Comparison of ENCODE assay signal across 18 cellular contexts in the genomic region with DNA sequence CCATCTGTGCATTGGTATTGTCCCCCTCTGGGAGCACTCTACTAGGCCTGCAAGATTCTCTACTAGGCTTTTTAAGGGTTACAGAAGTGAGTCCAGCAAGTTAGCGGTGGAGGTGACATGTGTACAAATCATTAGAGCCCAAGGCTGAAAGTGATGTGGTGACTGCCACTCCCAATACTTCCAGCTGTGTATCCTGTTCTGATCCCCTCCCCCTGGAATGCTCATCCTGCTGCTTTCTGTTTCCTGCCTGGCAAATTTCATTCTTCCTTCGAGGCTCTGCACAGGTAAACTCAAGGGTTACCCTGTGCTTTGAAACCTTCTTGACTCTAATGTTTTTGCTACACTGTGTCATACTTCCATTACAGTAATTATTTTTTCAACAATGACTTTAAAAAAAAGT.
DNase-seq lines count a peak whose midpoint lies in the region; ATAC-seq, FAIRE-seq and TF ChIP-seq lines count a peak whose summit lies in the region.
"Had no signal": no experiment of that assay in that cellular context is flagged by ENCODE, and none has a peak within 500 bp of the region (broad histone marks: within the 10 kb centered on the region; RNA-seq: fewer than 3 reads in every experiment).

No MANE protein-coding gene starts in this region.

- H3K79me1 ChIP-seq in H1 (ENCODE audit: low read depth, low read length) = no peaks in the 10 kb centered on the region

- peaks cover 18% of the 10 kb centered on the region for H3K4me1 Mint-ChIP-seq in GM23338

- no peak overlapping the region for H4K8ac ChIP-seq in H1 (ENCODE audit: extremely low read depth, insufficient read depth, low read length)

- H3K9me2 ChIP-seq in GM23338 (ENCODE audit: insufficient read depth) = no peaks in the 10 kb centered on the region
- H3K9me2 ChIP-seq in OCI-LY7 (ENCODE audit: insufficient read depth, low read length) = no peaks in the 10 kb centered on the region; the same call in 1 of the 2 replicates
- no peaks in the 10 kb centered on the region for H3K9me2 ChIP-seq in Karpas-422 (replicated peaks; ENCODE audit: insufficient read depth, low read length)

- H3K23ac ChIP-seq in H1 (ENCODE audit: insufficient read length) = no peak overlapping the region

- H3K4me3 ChIP-seq in GM23338 (peak overlapping the region; percentile 11; the same call in 1 of the 2 replicates), H1 (ENCODE audit: extremely low read depth in 1 of 4, insufficient read depth in 2 of 4, low read depth in 3 of 4, low read length in 4 of 4) (no peak overlapping the region), OCI-LY7 (ENCODE audit: low read depth, low read length, poor library complexity, severe bottlenecking) (no peak overlapping the region), Karpas-422 (ENCODE audit: low read length) (no peak overlapping the region)

- CTCF ChIA-PET in H1 (lab: Charles Lee; ENCODE audit: partially characterized antibody) (interaction anchor here (1.1 to 1.9 kb wide), 2 partner anchors 9 to 19 kb away, joined by 4 read pairs; no protein-coding TSS in a partner anchor), OCI-LY7 (lab: Charles Lee; ENCODE audit: unreplicated experiment) (no interaction called here)

- H3F3A ChIP-seq in GM23338 (replicated peaks; ENCODE audit: low read depth) = no peaks in the 10 kb centered on the region

- H2AK5ac ChIP-seq in H1 (ENCODE audit: low read depth, low read length) = no peak overlapping the region

- H3K4me1 ChIP-seq in GM23338 (ENCODE audit: insufficient read depth) (peaks cover 18% of the 10 kb centered on the region), H1 (replicated peaks in 1 of 4; ENCODE audit: control insufficient read depth in 3 of 4, insufficient read depth in 4 of 4, low read length in 3 of 4) (peaks cover 2 to 6% (median 4%) of the 10 kb centered on the region in 4 experiments; a peak in 3 of 7 replicates), OCI-LY7 (ENCODE audit: insufficient read depth, low read length, poor library complexity, severe bottlenecking) (no peaks in the 10 kb centered on the region), Karpas-422 (ENCODE audit: low read length) (no peaks in the 10 kb centered on the region)

- H3K4me2 ChIP-seq in GM23338 = peak overlapping the region; percentile 40
- peak overlapping the region; percentile 38 to 41 for H3K4me2 ChIP-seq in H1 (ENCODE audit: insufficient read depth in 1 of 2, low read depth in 2 of 2, low read length in 2 of 2)
- H3K4me2 ChIP-seq in OCI-LY7 (ENCODE audit: low read length) = no peak overlapping the region
- H3K4me2 ChIP-seq in Karpas-422 (ENCODE audit: low read depth, low read length, poor library complexity, severe bottlenecking) = no peak overlapping the region
- H3K4me2 ChIP-seq: KMS-11 had no signal

- no peak overlapping the region for H3K56ac ChIP-seq in H1 (replicated peaks; ENCODE audit: insufficient read length, low read depth, low read length)

- 79% methylated on average over 2 of the region's 2 CpGs; no CpG with 5 or more reads in 1 of the 2 experiments for WGBS in H1 (ENCODE audit: extremely low coverage in 1 of 2, insufficient coverage in 1 of 2, insufficient read length in 1 of 2, insufficient replicate concordance in 2 of 2, low coverage in 1 of 2, low lambda C conversion rate in 2 of 2, missing lambda C conversion rate in 1 of 2), 2 experiments

- no peak overlapping the region for H3K18ac ChIP-seq in H1 (ENCODE audit: extremely low read depth, low read length)

- H2BK15ac ChIP-seq in H1 (ENCODE audit: low read length) = no peak overlapping the region

- H3K23me2 ChIP-seq in H1 (ENCODE audit: low read depth, low read length) = no peaks in the 10 kb centered on the region

- H3K9me3 ChIP-seq in H1 (ENCODE audit: insufficient read depth in 2 of 2, low read depth in 1 of 2, low read length in 1 of 2) (no peaks in the 10 kb centered on the region), OCI-LY7 (ENCODE audit: low read length) (no peaks in the 10 kb centered on the region), Karpas-422 (ENCODE audit: low read length) (no peaks in the 10 kb centered on the region)

- H4K20me1 ChIP-seq in GM23338 (replicated peaks; ENCODE audit: insufficient read depth) (no peaks in the 10 kb centered on the region), H1 (replicated peaks in 1 of 2; ENCODE audit: control insufficient read depth in 1 of 2, insufficient read depth in 2 of 2, low read length in 2 of 2) (no peaks in the 10 kb centered on the region), OCI-LY7 (ENCODE audit: insufficient read depth, low read length) (no peaks in the 10 kb centered on the region), Karpas-422 (ENCODE audit: insufficient read depth, low read depth, low read length) (no peaks in the 10 kb centered on the region)

- intact Hi-C loops in OCI-LY7 (cut with micrococcal nuclease; ENCODE audit: unreplicated experiment) = no loop called here

- H3K36me3 Mint-ChIP-seq in GM23338 (ENCODE audit: low read depth) = no peaks in the 10 kb centered on the region
- H3K36me3 Mint-ChIP-seq: CD8-positive, alpha-beta T cell had no signal

- no peaks in the 10 kb centered on the region for H3K27me3 ChIP-seq in GM23338 (ENCODE audit: insufficient read depth)
- no peaks in the 10 kb centered on the region for H3K27me3 ChIP-seq in H1 (replicated peaks in 1 of 4; ENCODE audit: control insufficient read depth in 3 of 4, extremely low read depth in 1 of 4, insufficient read depth in 3 of 4, low read length in 3 of 4)
- no peaks in the 10 kb centered on the region for H3K27me3 ChIP-seq in Karpas-422 (ENCODE audit: low read length)

- BruUV-seq in OCI-LY7 (replicated peaks; lab: Mats Ljungman, UMichigan) = no TSS peak

- 0 out of 2 replicates have a peak overlapping the region, but pooled peaks have one; percentile 28 for H2AFZ ChIP-seq in GM23338
- peak overlapping the region; percentile 50; the same call in 1 of the 2 replicates for H2AFZ ChIP-seq in H1 (ENCODE audit: low read length)
- H2AFZ ChIP-seq in OCI-LY7 (ENCODE audit: low read length) = no peak overlapping the region
- H2AFZ ChIP-seq in Karpas-422 (ENCODE audit: low read length) = no peak overlapping the region

- POLR2A ChIA-PET in H1 (lab: Charles Lee; ENCODE audit: partially characterized antibody) (no interaction called here), OCI-LY7 (lab: Charles Lee) (interaction anchor here (0.5 to 0.6 kb wide), 2 partner anchors 54 to 99 kb away, joined by 3 read pairs; no protein-coding TSS in a partner anchor)

- H2BK20ac ChIP-seq in H1 (ENCODE audit: low read length) = no peak overlapping the region

- H3K14ac ChIP-seq in H1 (ENCODE audit: insufficient read length) = no peak overlapping the region

- no peak for TF ChIP-seq EP300 in H1 (IDR thresholded peaks at IDR 0.05; ENCODE audit: borderline replicate concordance in 1 of 2, low read depth in 2 of 2, low read length in 2 of 2)

- H4K5ac ChIP-seq in H1 (ENCODE audit: insufficient read length, low read depth, low read length) = no peak overlapping the region

- H3K27ac ChIP-seq in GM23338 (ENCODE audit: low read depth) (no peak overlapping the region), H1 (ENCODE audit: low read depth, low read length) (no peak overlapping the region), OCI-LY7 (ENCODE audit: low read depth, low read length, poor library complexity, severe bottlenecking) (no peak overlapping the region), Karpas-422 (ENCODE audit: low read length) (no peak overlapping the region)
- H3K27ac ChIP-seq: KMS-11 had no signal

- H3K4ac ChIP-seq in H1 (replicated peaks; ENCODE audit: insufficient read length, low read depth, low read length) = no peak overlapping the region

- no peak for TF ChIP-seq RAD21 in H1 (IDR thresholded peaks at IDR 0.05 in 1 of 2, conservative IDR thresholded peaks at IDR 0.05 in 1 of 2; ENCODE audit: low read depth in 2 of 2, low read length in 2 of 2)

- peak; percentile 79 for FAIRE-seq in H1 (lab: Jason Lieb, UNC)
- FAIRE-seq: GM12892 had no signal

- H3K79me2 ChIP-seq in GM23338 (replicated peaks; ENCODE audit: insufficient read depth) = no peaks in the 10 kb centered on the region
- no peaks in the 10 kb centered on the region for H3K79me2 ChIP-seq in H1 (ENCODE audit: control insufficient read depth in 1 of 2, insufficient read depth in 2 of 2, low read length in 2 of 2)
- H3K79me2 ChIP-seq in OCI-LY7 (ENCODE audit: insufficient read depth, low read depth, low read length) = no peaks in the 10 kb centered on the region
- no peaks in the 10 kb centered on the region for H3K79me2 ChIP-seq in Karpas-422 (ENCODE audit: low read length)

- no peak for TF ChIP-seq POLR2A in H1 (IDR thresholded peaks at IDR 0.05; ENCODE audit: control extremely low read depth in 1 of 2, low read depth in 2 of 2, low read length in 2 of 2)

- no peak overlapping the region for H3K4me3 Mint-ChIP-seq in GM23338
- H3K4me3 Mint-ChIP-seq: CD8-positive, alpha-beta T cell had no signal

- no peak overlapping the region for H2BK120ac ChIP-seq in H1 (replicated peaks; ENCODE audit: low read depth, low read length)

- no peak overlapping the region for H2BK12ac ChIP-seq in H1 (ENCODE audit: low read depth, low read length)

- no peak overlapping the region for H2BK5ac ChIP-seq in H1 (ENCODE audit: low read depth, low read length)

- no peak for TF ChIP-seq CTCF in GM23338 (conservative IDR thresholded peaks at IDR 0.05; ENCODE audit: low read depth in 2 of 2)
- TF ChIP-seq CTCF in H1 (IDR thresholded peaks at IDR 0.05; ENCODE audit: control extremely low read depth in 1 of 3, insufficient read depth in 1 of 3, low read depth in 1 of 3, low read length in 3 of 3) = no peak
- TF ChIP-seq CTCF in OCI-LY7 (conservative IDR thresholded peaks at IDR 0.05; ENCODE audit: low read length) = no peak

- H3K27ac Mint-ChIP-seq in GM23338 = no peak overlapping the region
- H3K27ac Mint-ChIP-seq: CD8-positive, alpha-beta T cell had no signal

- H3K9me3 Mint-ChIP-seq in GM23338 = no peaks in the 10 kb centered on the region
- H3K9me3 Mint-ChIP-seq: CD8-positive, alpha-beta T cell had no signal

- H3K9ac ChIP-seq in H1 (replicated peaks in 1 of 4; ENCODE audit: extremely low read depth in 1 of 4, low read depth in 3 of 4, low read length in 3 of 4) (no peak overlapping the region), Karpas-422 (ENCODE audit: low read length) (no peak overlapping the region)
- H3K9ac ChIP-seq: KMS-11 had no signal

- DNase-seq in COR-L47 (lab: John Stamatoyannopoulos, UW) (peak; percentile 7), GM23338 (ENCODE audit: low spot score) (peak; percentile 59), H1 (ENCODE audit: low read depth in 1 of 2, low spot score in 2 of 2) (peak in 1 of 2 experiments; percentile 13), iPS-NIHi7 (ENCODE audit: extremely low spot score) (peak; percentile 42), OCI-LY7 (ENCODE audit: low spot score) (no peak), Karpas-422 (no peak), NCI-H2196 treated with DMSO at 0.1 percent for 48 hours (lab: John Stamatoyannopoulos, UW; ENCODE audit: unreplicated experiment) (no peak)
- DNase-seq in stimulated activated CD4-positive, alpha-beta T cell treated with anti-CD3 and anti-CD28 coated beads, Interleukin-12 subunit alpha, Interleukin-12 subunit beta, amount 100 ng/mL, for 4 hours = no peak
- DNase-seq: CD8-positive, alpha-beta T cell; DND-41; GOT3; NCI-H1092; NCI-H187; OCI-M1; RPMI8226; T-helper 2 cell had no signal

- peak; percentile 72 for ATAC-seq in GM23338
- ATAC-seq: CD8-positive, alpha-beta T cell had no signal

- H4K91ac ChIP-seq in H1 (replicated peaks; ENCODE audit: insufficient read length, low read length) = no peak overlapping the region

- no peaks in the 10 kb centered on the region for H3K27me3 Mint-ChIP-seq in GM23338 (ENCODE audit: insufficient read depth, low read depth, poor library complexity)

- no peaks in the 10 kb centered on the region for H3K36me3 ChIP-seq in GM23338 (ENCODE audit: insufficient read depth)
- H3K36me3 ChIP-seq in H1 (ENCODE audit: control insufficient read depth in 2 of 4, insufficient read depth in 4 of 4, low read length in 3 of 4) = no peaks in the 10 kb centered on the region
- H3K36me3 ChIP-seq in OCI-LY7 (ENCODE audit: insufficient read depth, low read length) = peaks cover 39% of the 10 kb centered on the region
- H3K36me3 ChIP-seq in Karpas-422 (ENCODE audit: insufficient read depth, low read length) = no peaks in the 10 kb centered on the region

Comparison
In these comparisons a context has a peak if more than half of its experiments do, and no peak if none do; other contexts are left out.
1. DNase-seq: peak in COR-L47 (single experiment), GM23338 (single experiment) and iPS-NIHi7 (single experiment); none in OCI-LY7 (single experiment), stimulated activated CD4-positive, alpha-beta T cell treated with anti-CD3 and anti-CD28 coated beads, Interleukin-12 subunit alpha, Interleukin-12 subunit beta, amount 100 ng/mL, for 4 hours (single experiment), Karpas-422 (single experiment) and NCI-H2196 treated with DMSO at 0.1 percent for 48 hours (single experiment).
2. H2AFZ ChIP-seq: peak in GM23338 (single experiment) and H1 (single experiment); none in OCI-LY7 (single experiment) and Karpas-422 (single experiment).
3. H3K4me2 ChIP-seq: peak in GM23338 (single experiment) and H1 (2 of 2); none in OCI-LY7 (single experiment) and Karpas-422 (single experiment).